Comparison of ENCODE assay signal across 8 cellular contexts in genomic region chr6:70547313-70547712, GRCh38. TPM values are rescaled to one million over a fixed set of nuclear protein-coding genes. Genes with fewer than 3 reads are reported as not detected.
DNase-seq lines count a peak whose midpoint lies in the region; ATAC-seq and TF ChIP-seq lines count a peak whose summit lies in the region.

No MANE protein-coding gene starts in this region.

- H3K9me3 ChIP-seq in liver (ENCODE audit: control insufficient read depth in 4 of 4, low read length in 3 of 4) = no peaks in the 10 kb centered on the region

- in situ Hi-C loops in brain microvascular endothelial cell (cut with HindIII; ENCODE audit: low pct_ligation_motif_present, low sequenced_read_pairs) = no loop called here

- ATAC-seq in GM18909 (IDR thresholded peaks at IDR 0.05; ENCODE audit: poor library complexity, unreplicated experiment) = no peak
- ATAC-seq in HG02885 (IDR thresholded peaks at IDR 0.05; ENCODE audit: poor library complexity, unreplicated experiment) = no peak
- ATAC-seq in HG03135 (IDR thresholded peaks at IDR 0.05; ENCODE audit: unreplicated experiment) = no peak

- H3K27ac ChIP-seq in brain microvascular endothelial cell (no peak overlapping the region), liver (ENCODE audit: low read depth in 1 of 2, low read length in 2 of 2) (no peak overlapping the region)

- H3K9ac ChIP-seq in liver (ENCODE audit: low read depth in 1 of 2, low read length in 2 of 2) = no peak overlapping the region

- H3K36me3 ChIP-seq in brain microvascular endothelial cell (replicated peaks) (no peaks in the 10 kb centered on the region), liver (ENCODE audit: control insufficient read depth in 4 of 4, insufficient read depth in 3 of 4, low read depth in 1 of 4, low read length in 3 of 4) (no peaks in the 10 kb centered on the region)

- TF ChIP-seq CTCF in brain microvascular endothelial cell (IDR thresholded peaks at IDR 0.05; ENCODE audit: low read depth, low read length, missing control alignments) (peak; percentile 60), liver (IDR thresholded peaks at IDR 0.05; ENCODE audit: low read depth, low read length, missing input control) (peak; percentile 23)

- H3K27me3 ChIP-seq in brain microvascular endothelial cell (replicated peaks) (no peaks in the 10 kb centered on the region), liver (ENCODE audit: control insufficient read depth in 4 of 4, insufficient read depth in 4 of 4, low read length in 3 of 4) (no peaks in the 10 kb centered on the region)

- peak; percentile 52 to 67 for TF ChIP-seq RAD21 in liver (IDR thresholded peaks at IDR 0.05)

- H3K4me3 ChIP-seq in brain microvascular endothelial cell (ENCODE audit: low read depth, low read length) = no peak overlapping the region
- no peak overlapping the region for H3K4me3 ChIP-seq in liver (ENCODE audit: low read depth in 1 of 3, low read length in 3 of 3)

- DNase-seq in ELR (ENCODE audit: low read depth) (peak; percentile 25), M059J (ENCODE audit: low read depth) (peak; percentile 39), brain microvascular endothelial cell (no peak), NCI-H187 (lab: John Stamatoyannopoulos, UW) (no peak)

- H3K4me1 ChIP-seq in liver (ENCODE audit: control insufficient read depth in 4 of 4, insufficient read depth in 4 of 4, low read length in 3 of 4) = no peaks in the 10 kb centered on the region

TF ChIP-seq in liver, 16 proteins besides CTCF, POLR2A, EP300 and RAD21:
- no peak for TF ChIP-seq FOXA1 (IDR thresholded peaks at IDR 0.05)
- TF ChIP-seq, protein P1, sequence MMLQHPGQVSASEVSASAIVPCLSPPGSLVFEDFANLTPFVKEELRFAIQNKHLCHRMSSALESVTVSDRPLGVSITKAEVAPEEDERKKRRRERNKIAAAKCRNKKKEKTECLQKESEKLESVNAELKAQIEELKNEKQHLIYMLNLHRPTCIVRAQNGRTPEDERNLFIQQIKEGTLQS (IDR thresholded peaks at IDR 0.05) = no peak
- TF ChIP-seq YY1 (IDR thresholded peaks at IDR 0.05) = no peak
- TF ChIP-seq TAF1 (conservative IDR thresholded peaks at IDR 0.05) = no peak
- TF ChIP-seq HNF4G (IDR thresholded peaks at IDR 0.05) = no peak
- TF ChIP-seq EGR1 (IDR thresholded peaks at IDR 0.05; ENCODE audit: low read depth in 2 of 2) = no peak
- no peak for TF ChIP-seq RXRA (IDR thresholded peaks at IDR 0.05)
- no peak for TF ChIP-seq HNF4A (conservative IDR thresholded peaks at IDR 0.05)
TF ChIP-seq in liver: peak in this region for 0.

RNA-seq across cellular contexts. Expression of gene SDHAF4, which starts 19.4 kb away (rescaled TPM):
- 5.4 and 12.5 TPM in 2 replicates for total RNA-seq in M059J (2014; rRNA removed; shearing (Covaris generic))
- 1 to 10 TPM; 2.7 to 5.7 TPM for total RNA-seq in liver
- polyA plus RNA-seq in liver = 1 to 10 TPM; 2.7 to 3.9 TPM

Comparison
In these comparisons a context has a peak if more than half of its experiments do, and no peak if none do; other contexts are left out.
1. DNase-seq: peak in ELR (single experiment) and M059J (single experiment); none in brain microvascular endothelial cell (single experiment) and NCI-H187 (0 of 2).